8 cellular contexts compared by ENCODE assay signal in the genomic region with DNA sequence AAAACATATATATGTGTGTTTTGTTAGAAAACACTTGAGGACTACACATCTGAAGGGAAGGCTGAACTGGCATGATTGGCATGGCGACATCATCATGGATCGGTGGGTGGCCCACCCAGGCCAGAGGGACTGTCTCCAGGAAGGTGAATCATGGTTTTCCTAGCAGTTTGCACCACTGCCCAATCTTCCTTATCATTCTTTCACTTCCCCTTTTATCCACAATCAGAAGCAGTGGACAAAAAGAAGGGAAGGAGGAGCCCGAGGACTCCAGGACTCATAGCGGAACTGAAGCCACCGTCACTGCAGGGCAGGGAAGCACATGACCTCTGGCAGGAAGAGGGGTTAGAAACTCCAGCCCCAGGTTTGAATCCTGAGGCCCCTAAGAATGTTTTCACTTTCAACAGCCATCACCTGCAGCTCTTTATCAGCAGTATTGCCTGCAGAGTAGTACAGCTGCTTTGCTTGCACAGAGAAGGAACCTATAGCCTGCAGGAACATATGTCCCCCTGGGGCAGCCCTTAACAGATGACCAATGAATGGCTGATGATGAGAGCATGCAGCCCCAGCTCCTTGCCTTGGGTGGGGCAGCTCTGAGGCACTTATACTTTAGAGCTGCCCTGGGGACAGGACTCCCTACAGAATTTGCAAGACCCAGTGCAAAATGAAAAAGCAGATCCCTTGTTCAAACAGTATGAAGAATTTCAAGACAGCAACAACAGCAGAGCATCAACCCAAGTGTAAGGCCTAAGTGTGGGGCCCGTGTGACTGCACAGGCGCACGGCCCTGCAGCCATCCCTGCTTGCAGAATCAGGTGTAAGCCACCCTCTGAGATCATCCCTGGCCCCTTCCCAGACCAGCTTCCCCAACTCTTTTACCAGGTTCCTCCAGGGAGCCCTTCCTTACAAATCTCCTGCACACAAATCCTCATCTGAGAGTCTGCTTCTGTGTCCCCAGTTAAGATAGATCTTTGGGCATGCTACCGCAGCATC.
DNase-seq lines count a peak whose midpoint lies in the region; ATAC-seq and TF ChIP-seq lines count a peak whose summit lies in the region.

No MANE protein-coding gene starts in this region.

- TF ChIP-seq CTCF in GM12865 (IDR thresholded peaks at IDR 0.05; ENCODE audit: insufficient read depth, low read depth, low read length, missing control alignments) (no peak), left ventricle myocardium inferior (IDR thresholded peaks at IDR 0.05; ENCODE audit: borderline replicate concordance) (no peak)

- H3K9me3 ChIP-seq in left ventricle myocardium inferior (replicated peaks): no peaks in the 10 kb centered on the region

- peak overlapping the region; percentile 27 for H3K27ac ChIP-seq in left ventricle myocardium inferior (replicated peaks)

- H3K4me1 ChIP-seq in left ventricle myocardium inferior: peaks cover 14% of the 10 kb centered on the region

- DNase-seq in GM12865 (ENCODE audit: low read depth): peak; percentile 72
- DNase-seq in RPMI8226: peak; percentile 90
- DNase-seq in left ventricle myocardium inferior: no peak
- DNase-seq in NCI-H1092 treated with DMSO at 0.1 percent for 48 hours (lab: John Stamatoyannopoulos, UW): no peak
- no peak for DNase-seq in NK-92 (lab: John Stamatoyannopoulos, UW; ENCODE audit: unreplicated experiment)
- no peak for DNase-seq in NCI-H748 (lab: John Stamatoyannopoulos, UW; ENCODE audit: unreplicated experiment)
- DNase-seq in NCI-H1092 (lab: John Stamatoyannopoulos, UW): no peak

- ATAC-seq in HG02678 (IDR thresholded peaks at IDR 0.05; ENCODE audit: unreplicated experiment): peak; percentile 57

- H3K27me3 ChIP-seq in left ventricle myocardium inferior (ENCODE audit: low read depth): no peaks in the 10 kb centered on the region

- H3K36me3 ChIP-seq in left ventricle myocardium inferior: no peaks in the 10 kb centered on the region

- intact Hi-C loops in left ventricle myocardium inferior (cut with micrococcal nuclease): no loop called here

- no peak overlapping the region for H3K4me3 ChIP-seq in GM12865 (ENCODE audit: low read depth, low read length)
- no peak overlapping the region for H3K4me3 ChIP-seq in left ventricle myocardium inferior

Comparison
In these comparisons a context has a peak if more than half of its experiments do, and no peak if none do; other contexts are left out.
1. DNase-seq: peak in GM12865 (single experiment) and RPMI8226 (single experiment); none in left ventricle myocardium inferior (single experiment), NCI-H1092 treated with DMSO at 0.1 percent for 48 hours (single experiment), NK-92 (single experiment), NCI-H748 (single experiment) and NCI-H1092 (single experiment).